ENCODE assay signal across 8 cellular contexts in genomic region chr5:134873987-134874830, GRCh38. TPM values are rescaled to one million over a fixed set of nuclear protein-coding genes. Genes with fewer than 3 reads are reported as not detected.
A peak's percentile ranks its signal among the peaks of the same experiment; 100 is the strongest.
DNase-seq lines count a peak whose midpoint lies in the region; ATAC-seq and TF ChIP-seq lines count a peak whose summit lies in the region.

TXNDC15 (plus strand) TSS chr5:134874371; CDS start chr5:134874428, 57 bp downstream.

- ATAC-seq in heart left ventricle: peak; percentile 90 to 97 (median 96)

- CTCF ChIA-PET in HEK293T (lab: Yijun Ruan, JAX): interaction anchor here (0.5 to 1.1 kb wide), 2 partner anchors 15 to 31 kb away, joined by 4 to 7 read pairs; partner anchors contain the start of gene PCBD2

- H3K36me3 Mint-ChIP-seq in type B pancreatic cell: peaks cover 8% of the 10 kb centered on the region

- DNase-seq in GM06990 (ENCODE audit: extremely low read depth, insufficient read length) (peak; percentile 94), HEK293T (ENCODE audit: extremely low spot score) (peak; percentile 87), NAMALWA (ENCODE audit: low spot score) (peak; percentile 83), T follicular helper cell (ENCODE audit: low read depth) (peak; percentile 67), adipocyte (ENCODE audit: low read depth) (peak; percentile 92), heart left ventricle (peak; percentile 90 to 94 (median 93)), posterior cingulate gyrus (peak; percentile 78 to 98 (median 82)), type B pancreatic cell (ENCODE audit: extremely low spot score, unreplicated experiment) (peak; percentile 90)

- WGBS in heart left ventricle, 4 donors: 2 to 5% (median 3%) methylated on average over 31 to 79 of the region's 79 CpGs

- H3K27me3 ChIP-seq in GM06990 (replicated peaks; ENCODE audit: control insufficient read depth, insufficient read depth, low read length) (no peaks in the 10 kb centered on the region), adipocyte (replicated peaks; ENCODE audit: control insufficient read depth, insufficient read depth, low read length) (no peaks in the 10 kb centered on the region), heart left ventricle (no peaks in the 10 kb centered on the region)

- H3K4me3 ChIP-seq in GM06990 (replicated peaks; ENCODE audit: low read depth, low read length) (peak within 1 kb of the TSS; percentile 77), adipocyte (ENCODE audit: low read length) (peak within 1 kb of the TSS; percentile 90), heart left ventricle (peak within 1 kb of the TSS; percentile 74 to 97 (median 91))

- peak within 1 kb of the TSS; percentile 97 for H3K4me3 Mint-ChIP-seq in type B pancreatic cell

- H3K4me1 Mint-ChIP-seq in type B pancreatic cell (ENCODE audit: unreplicated experiment): peaks cover 20% of the 10 kb centered on the region

- no peaks in the 10 kb centered on the region for H3K27me3 Mint-ChIP-seq in type B pancreatic cell

- H3K4me1 ChIP-seq in adipocyte (ENCODE audit: control insufficient read depth, insufficient read depth, low read length) (peaks cover 14% of the 10 kb centered on the region), heart left ventricle (peaks cover 0 to 38% (median 18%) of the 10 kb centered on the region in 12 donors)

- intact Hi-C loops in heart left ventricle (cut with DNase I): loop anchor here in 4 of 10 donors (1.0 to 2.0 kb wide), 5 partner anchors 28 to 31 kb away; partner anchors contain the start of genes PCBD2 (in 2 of the 4) and C5orf24 (in 1 of the 4)
- intact Hi-C loops in posterior cingulate gyrus (cut with DNase I): loop anchor here (1.0 to 10.0 kb wide), 3 partner anchors 28 to 139 kb away; partner anchors contain the start of genes CAMLG and PCBD2

- H3K9ac ChIP-seq in adipocyte (ENCODE audit: low read length): peak within 1 kb of the TSS; percentile 96

- TF ChIP-seq CTCF in GM06990 (IDR thresholded peaks at IDR 0.05; ENCODE audit: insufficient read depth, low read length, poor library complexity, severe bottlenecking): no peak
- TF ChIP-seq CTCF in heart left ventricle (IDR thresholded peaks at IDR 0.05): no peak
- TF ChIP-seq CTCF in type B pancreatic cell (conservative IDR thresholded peaks at IDR 0.05): no peak

- POLR2A ChIA-PET in HEK293T (lab: Yijun Ruan, JAX): interaction anchor here (0.7 to 2.6 kb wide), 19 partner anchors 9 to 606 kb away, joined by 3 to 28 read pairs (median 5); partner anchors contain the start of genes C5orf24, CAMLG and PCBD2

- peak in 1 of 2 donors; percentile 56 for TF ChIP-seq POLR2A in heart left ventricle (IDR thresholded peaks at IDR 0.05)

- H3K36me3 ChIP-seq in GM06990 (ENCODE audit: control insufficient read depth, insufficient read depth, low read length) (no peaks in the 10 kb centered on the region), adipocyte (ENCODE audit: control insufficient read depth, insufficient read depth, low read length, severe bottlenecking) (no peaks in the 10 kb centered on the region), heart left ventricle (no peaks in the 10 kb centered on the region)

- peak within 1 kb of the TSS; percentile 89 for H3K27ac Mint-ChIP-seq in type B pancreatic cell

- H3K9me3 ChIP-seq in adipocyte (ENCODE audit: control insufficient read depth, low read length): no peaks in the 10 kb centered on the region
- H3K9me3 ChIP-seq in heart left ventricle: no peaks in the 10 kb centered on the region

- H3K27ac ChIP-seq in heart left ventricle: peak within 1 kb of the TSS; percentile 66 to 99 (median 96)

- no peaks in the 10 kb centered on the region for H3K9me3 Mint-ChIP-seq in type B pancreatic cell

TF ChIP-seq in HEK293T, 16 proteins besides CTCF, POLR2A, EP300 and RAD21:
- TF ChIP-seq ELF4 (IDR thresholded peaks at IDR 0.05) (peak; percentile 50), NFRKB (IDR thresholded peaks at IDR 0.05) (peak; percentile 64), L3MBTL2 (conservative IDR thresholded peaks at IDR 0.05) (peak; percentile 65), FOXA1 (IDR thresholded peaks at IDR 0.05) (no peak), CTBP1 (IDR thresholded peaks at IDR 0.05; ENCODE audit: borderline replicate concordance) (no peak)

RNA-seq across cellular contexts. Expression of gene TXNDC15, which starts in this region (rescaled TPM):
- total RNA-seq in heart left ventricle (10 to 100 TPM; 38.4 to 59.7 (median 55.6) TPM), type B pancreatic cell (ENCODE audit: low replicate concordance) (37.1 and 41.3 TPM in 2 replicates)
- 100 to 1,000 TPM in 1 of 2 donors, 10 to 100 TPM in 1; 46.3 to 129 TPM for polyA plus RNA-seq in heart left ventricle

Comparison
In these comparisons a context has a peak if more than half of its experiments do, and no peak if none do; other contexts are left out.
1. Peak in every context shown above with its lines: DNase-seq, ATAC-seq, H3K4me3 ChIP-seq and H3K27ac ChIP-seq.